ENCODE assay signal across 8 cellular contexts in the genomic region with DNA sequence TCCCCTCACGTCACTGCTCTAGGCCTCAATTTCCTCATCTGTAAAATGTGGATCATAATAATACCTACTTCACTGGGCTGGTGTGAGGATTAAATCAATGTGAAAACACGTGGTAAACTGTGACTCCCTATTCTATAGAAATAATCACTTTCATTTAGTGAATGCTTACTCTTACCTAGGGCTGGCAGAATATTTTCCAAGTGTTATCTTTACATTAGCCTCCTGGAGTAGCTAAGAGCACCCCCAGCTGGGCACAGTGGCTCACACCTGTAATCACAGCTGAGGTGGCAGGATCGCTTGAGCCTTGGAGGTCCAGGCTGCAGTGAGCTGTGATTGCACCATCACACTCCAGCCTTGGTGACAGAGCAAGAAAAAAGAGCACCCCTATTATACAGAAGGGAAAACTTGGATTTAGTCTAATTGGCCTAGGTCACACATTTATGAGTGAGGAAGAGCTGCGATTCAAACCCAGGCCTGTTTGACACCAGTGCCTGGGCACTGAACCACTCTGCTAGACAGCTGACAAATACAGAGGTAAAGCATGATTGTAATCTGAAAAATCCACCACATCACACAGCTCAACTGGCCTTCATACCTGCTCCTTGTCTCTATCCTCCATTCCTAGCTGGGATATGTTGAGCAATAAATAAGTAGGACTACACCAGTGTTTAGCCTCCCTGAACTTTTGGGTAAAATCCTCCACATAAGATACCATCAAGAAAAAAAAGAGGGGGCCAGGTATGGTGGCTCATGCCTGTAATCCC. TPM values are rescaled to one million over a fixed set of nuclear protein-coding genes. Genes with fewer than 3 reads are reported as not detected.
A peak's percentile ranks its signal among the peaks of the same experiment; 100 is the strongest.
DNase-seq lines count a peak whose midpoint lies in the region; ATAC-seq and TF ChIP-seq lines count a peak whose summit lies in the region.

No MANE protein-coding gene starts in this region.

- H3K36me3 Mint-ChIP-seq in activated CD4-positive, alpha-beta T cell treated with anti-CD3 and anti-CD28 coated beads, Interleukin-2, amount 10 ng/mL, durations not matched to agents 24 days and 14 days (ENCODE audit: low read depth) = no peaks in the 10 kb centered on the region

- H3K4me3 Mint-ChIP-seq in activated CD4-positive, alpha-beta T cell treated with anti-CD3 and anti-CD28 coated beads, Interleukin-2, amount 10 ng/mL, durations not matched to agents 24 days and 14 days = peak overlapping the region; percentile 91

- ATAC-seq in HG02973 (IDR thresholded peaks at IDR 0.05; ENCODE audit: unreplicated experiment) = no peak
- no peak for ATAC-seq in HG02571 (IDR thresholded peaks at IDR 0.05; ENCODE audit: unreplicated experiment)

- H3K4me3 ChIP-seq in HFF-Myc (replicated peaks; ENCODE audit: low read depth, low read length) = no peak overlapping the region
- no peak overlapping the region for H3K4me3 ChIP-seq in fibroblast of pulmonary artery (replicated peaks; ENCODE audit: low read depth, low read length)

- H3K4me1 Mint-ChIP-seq in activated CD4-positive, alpha-beta T cell treated with anti-CD3 and anti-CD28 coated beads, Interleukin-2, amount 10 ng/mL, durations not matched to agents 24 days and 14 days = peaks cover 16% of the 10 kb centered on the region

- intact Hi-C loops in activated CD4-positive, alpha-beta T cell treated with anti-CD3 and anti-CD28 coated beads, Interleukin-2, amount 10 ng/mL, durations not matched to agents 24 days and 14 days (cut with micrococcal nuclease) = loop anchor here (1.0 to 5.0 kb wide), 3 partner anchors 44 to 548 kb away; a partner anchor contains a TSS

- peaks cover 13% of the 10 kb centered on the region for H3K27me3 Mint-ChIP-seq in activated CD4-positive, alpha-beta T cell treated with anti-CD3 and anti-CD28 coated beads, Interleukin-2, amount 10 ng/mL, durations not matched to agents 24 days and 14 days

- peak overlapping the region; percentile 72 for H3K27ac Mint-ChIP-seq in activated CD4-positive, alpha-beta T cell treated with anti-CD3 and anti-CD28 coated beads, Interleukin-2, amount 10 ng/mL, durations not matched to agents 24 days and 14 days

- TF ChIP-seq CTCF in HFF-Myc (IDR thresholded peaks at IDR 0.05; ENCODE audit: low read depth, low read length, missing control alignments) (peak; percentile 25), fibroblast of pulmonary artery (IDR thresholded peaks at IDR 0.05; ENCODE audit: low read length, missing control alignments) (peak; percentile 8)

- DNase-seq in A172 (ENCODE audit: low spot score) (peak; percentile 35), HFF-Myc (ENCODE audit: extremely low read depth, low read depth) (no peak), fibroblast of pulmonary artery (ENCODE audit: low read depth) (no peak), GOT3 (lab: John Stamatoyannopoulos, UW) (no peak)
- DNase-seq in activated CD4-positive, alpha-beta T cell treated with anti-CD3 and anti-CD28 coated beads, Interleukin-2, amount 10 ng/mL, durations not matched to agents 24 days and 14 days = peak; percentile 72
- DNase-seq in stimulated activated CD4-positive, alpha-beta T cell treated with anti-CD3 and anti-CD28 coated beads, Interleukin-12 subunit alpha, Interleukin-12 subunit beta, amount 100 ng/mL, for 4 hours = peak; percentile 9

- H3K9me3 Mint-ChIP-seq in activated CD4-positive, alpha-beta T cell treated with anti-CD3 and anti-CD28 coated beads, Interleukin-2, amount 10 ng/mL, durations not matched to agents 24 days and 14 days = no peaks in the 10 kb centered on the region

RNA-seq across cellular contexts. Expression of a gene that starts 1.4 kb away (rescaled TPM):
- total RNA-seq in A172 (2014; rRNA removed; shearing (Covaris generic)) = 60.7 and 70.7 TPM in 2 replicates
- 0.91 and 1.0 TPM in 2 replicates for total RNA-seq in activated CD4-positive, alpha-beta T cell treated with anti-CD3 and anti-CD28 coated beads, Interleukin-2, amount 10 ng/mL, durations not matched to agents 24 days and 14 days

RNA-seq across cellular contexts. Expression of a gene that starts 43.7 kb away (rescaled TPM):
- total RNA-seq in A172 (2014; rRNA removed; shearing (Covaris generic)) = 54.3 and 94.3 TPM in 2 replicates
- 49.9 and 52.9 TPM in 2 replicates for total RNA-seq in activated CD4-positive, alpha-beta T cell treated with anti-CD3 and anti-CD28 coated beads, Interleukin-2, amount 10 ng/mL, durations not matched to agents 24 days and 14 days

RNA-seq across cellular contexts. Expression of a gene that starts 44.9 kb away (rescaled TPM):
- 6.7 and 10.1 TPM in 2 replicates for total RNA-seq in A172 (2014; rRNA removed; shearing (Covaris generic))
- total RNA-seq in activated CD4-positive, alpha-beta T cell treated with anti-CD3 and anti-CD28 coated beads, Interleukin-2, amount 10 ng/mL, durations not matched to agents 24 days and 14 days = 12.9 TPM in 2 replicates

Comparison
In these comparisons a context has a peak if more than half of its experiments do, and no peak if none do; other contexts are left out.
1. DNase-seq: peak in A172 (single experiment), activated CD4-positive, alpha-beta T cell treated with anti-CD3 and anti-CD28 coated beads, Interleukin-2, amount 10 ng/mL, durations not matched to agents 24 days and 14 days (single experiment) and stimulated activated CD4-positive, alpha-beta T cell treated with anti-CD3 and anti-CD28 coated beads, Interleukin-12 subunit alpha, Interleukin-12 subunit beta, amount 100 ng/mL, for 4 hours (single experiment); none in HFF-Myc (single experiment), fibroblast of pulmonary artery (single experiment) and GOT3 (single experiment).
2. RNA of a gene that starts 1.4 kb away (total RNA-seq): 60.7 to 70.7 TPM in A172; 0.91 to 1.0 TPM in activated CD4-positive, alpha-beta T cell treated with anti-CD3 and anti-CD28 coated beads, Interleukin-2, amount 10 ng/mL, durations not matched to agents 24 days and 14 days; every median in the first group is over 10 times any median in the second.